ENCODE assay signal across 35 cellular contexts in genomic region chrX:147342197-147342596, GRCh38.
"Had no signal": no experiment of that assay in that cellular context is flagged by ENCODE, and none has a peak within 500 bp of the region (broad histone marks: within the 10 kb centered on the region; RNA-seq: fewer than 3 reads in every experiment).

No MANE protein-coding gene starts in this region.

- H3K27ac ChIP-seq: brain microvascular endothelial cell, PC-9, RWPE1 had no signal

- FAIRE-seq: RCC 7860, TTC549 had no signal

- DNase-seq: activated CD4-positive, alpha-beta T cell treated with anti-CD3 and anti-CD28 coated beads, Interleukin-2, amount 10 ng/mL, durations not matched to agents 24 days and 14 days; activated CD4-positive, alpha-beta T cell treated with anti-CD3 and anti-CD28 coated beads, Interleukin-2, amount 50 U/mL, for 4 hours; activated CD8-positive, alpha-beta T cell treated with anti-CD3 and anti-CD28 coated beads for 36 hours; activated effector memory CD4-positive, alpha-beta T cell treated with anti-CD3 and anti-CD28 coated beads, Interleukin-2, amount 50 U/mL, for 16 hours; activated naive CD4-positive, alpha-beta T cell; activated naive CD4-positive, alpha-beta T cell treated with anti-CD3 and anti-CD28 coated beads, Interleukin-2, amount 50 U/mL, for 16 hours; activated naive CD8-positive, alpha-beta T cell treated with anti-CD3 and anti-CD28 coated beads for 36 hours; activated T-cell treated with anti-CD3 and anti-CD28 coated beads, Interleukin-2, amount 50 U/mL, for 1 hour; activated T-cell treated with anti-CD3 and anti-CD28 coated beads, Interleukin-2, amount 50 U/mL, for 72 hours; amniotic stem cell; aorta; brain microvascular endothelial cell; central memory CD4-positive, alpha-beta T cell; Kasumi-1; KG1; MM.1S; MV-4-11; NCI-H1092; NCI-H1436 treated with DMSO at 0.1 percent for 48 hours; NCI-H1694 treated with DMSO at 0.1 percent for 48 hours; NCI-H2029; NCI-H2107; NCI-H226; NCI-H524 treated with DMSO at 0.1 percent for 48 hours; PC-9; SIG-M5; SW 1271; T-helper 1 cell; T-helper 2 cell; T-helper 9 cell had no signal

- H3K36me3 ChIP-seq: brain microvascular endothelial cell had no signal

- H3K4me2 ChIP-seq: PC-9 had no signal

- ATAC-seq: activated CD8-positive, alpha-beta T cell treated with anti-CD3 and anti-CD28 coated beads for 36 hours; activated T-cell treated with anti-CD3 and anti-CD28 coated beads, Interleukin-2, amount 50 U/mL, for 72 hours; activated T-helper 17 cell treated with anti-CD3 and anti-CD28 coated beads, Interleukin-2, amount 50 U/mL, for 72 hours; Right ventricle myocardium inferior had no signal

- H3K4me3 ChIP-seq: PC-9 had no signal

- H3K27me3 ChIP-seq: brain microvascular endothelial cell had no signal

- H2AFZ ChIP-seq: PC-9 had no signal
